9 cellular contexts compared by ENCODE assay signal in the genomic region with DNA sequence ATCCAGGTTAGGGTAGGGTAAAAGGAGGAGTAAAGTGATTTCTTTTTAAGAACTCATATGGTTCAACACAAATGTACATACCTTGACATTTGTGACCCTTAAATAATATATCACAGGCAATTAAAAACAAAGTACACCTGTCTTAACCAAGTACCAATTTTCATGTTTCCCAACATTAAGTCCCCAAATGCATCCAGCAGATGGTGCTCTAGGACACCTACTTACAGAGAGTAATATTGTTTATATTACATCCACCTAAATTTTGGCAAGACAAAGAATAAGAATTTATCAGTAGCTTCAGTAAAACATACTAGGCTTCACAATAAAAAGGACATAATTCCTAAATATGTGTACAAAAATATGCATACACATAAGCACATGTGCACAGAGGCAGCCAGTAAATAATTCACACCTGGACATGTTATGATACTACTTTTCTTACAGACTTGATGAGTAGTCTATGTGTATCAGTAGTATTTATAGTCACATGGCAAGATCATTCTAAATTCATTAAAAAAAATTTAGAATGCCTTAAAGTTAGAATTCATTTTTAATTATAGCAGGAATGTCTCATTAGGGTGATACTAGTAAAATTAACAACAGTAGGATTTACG.
DNase-seq lines count a peak whose midpoint lies in the region; ATAC-seq and TF ChIP-seq lines count a peak whose summit lies in the region.
"Had no signal": no experiment of that assay in that cellular context is flagged by ENCODE, and none has a peak within 500 bp of the region (broad histone marks: within the 10 kb centered on the region; RNA-seq: fewer than 3 reads in every experiment).

No MANE protein-coding gene starts in this region.

- peak; percentile 24 to 78 (median 63) for DNase-seq in NCI-H1417 (lab: John Stamatoyannopoulos, UW)
- no peak for DNase-seq in NCI-H1417 treated with DMSO at 0.1 percent for 48 hours (lab: John Stamatoyannopoulos, UW)
- DNase-seq in RPMI8226, result peak; percentile 37
- peak; percentile 81 for DNase-seq in dermis blood vessel endothelial cell
- DNase-seq in ureter (ENCODE audit: low spot score), result no peak

- H3K27me3 Mint-ChIP-seq in nephron (ENCODE audit: low read depth), result no peaks in the 10 kb centered on the region
- H3K27me3 Mint-ChIP-seq: activated naive CD4-positive, alpha-beta T cell treated with anti-CD3 and anti-CD28 coated beads, Interleukin-2, amount 50 U/mL, for 24 hours had no signal

- ATAC-seq in HG03175 (IDR thresholded peaks at IDR 0.05; ENCODE audit: unreplicated experiment), result peak; percentile 53
- ATAC-seq in activated CD4-positive, CD25-positive, alpha-beta regulatory T cell treated with anti-CD3 and anti-CD28 coated beads, Interleukin-2, amount 50 U/mL, for 24 hours, result no peak

- H3K4me1 Mint-ChIP-seq in nephron, result no peaks in the 10 kb centered on the region

- no peak overlapping the region for H3K27ac Mint-ChIP-seq in nephron
- H3K27ac Mint-ChIP-seq: activated naive CD4-positive, alpha-beta T cell treated with anti-CD3 and anti-CD28 coated beads, Interleukin-2, amount 50 U/mL, for 24 hours had no signal

- TF ChIP-seq CTCF in nephron (IDR thresholded peaks at IDR 0.05; ENCODE audit: unreplicated experiment in 3 of 3), result peak; percentile 63 to 83 (median 72)

- H3K9me3 Mint-ChIP-seq in nephron, result no peaks in the 10 kb centered on the region

- no peak overlapping the region for H3K4me3 Mint-ChIP-seq in nephron
- H3K4me3 Mint-ChIP-seq: activated naive CD4-positive, alpha-beta T cell treated with anti-CD3 and anti-CD28 coated beads, Interleukin-2, amount 50 U/mL, for 24 hours had no signal

- H3K36me3 Mint-ChIP-seq in nephron (ENCODE audit: low read depth), result no peaks in the 10 kb centered on the region

Comparison
In these comparisons a context has a peak if more than half of its experiments do, and no peak if none do; other contexts are left out.
1. DNase-seq: peak in NCI-H1417 (3 of 3), RPMI8226 (single experiment) and dermis blood vessel endothelial cell (single experiment); none in NCI-H1417 treated with DMSO at 0.1 percent for 48 hours (single experiment) and ureter (single experiment).